8 cellular contexts compared by ENCODE assay signal in the genomic region with DNA sequence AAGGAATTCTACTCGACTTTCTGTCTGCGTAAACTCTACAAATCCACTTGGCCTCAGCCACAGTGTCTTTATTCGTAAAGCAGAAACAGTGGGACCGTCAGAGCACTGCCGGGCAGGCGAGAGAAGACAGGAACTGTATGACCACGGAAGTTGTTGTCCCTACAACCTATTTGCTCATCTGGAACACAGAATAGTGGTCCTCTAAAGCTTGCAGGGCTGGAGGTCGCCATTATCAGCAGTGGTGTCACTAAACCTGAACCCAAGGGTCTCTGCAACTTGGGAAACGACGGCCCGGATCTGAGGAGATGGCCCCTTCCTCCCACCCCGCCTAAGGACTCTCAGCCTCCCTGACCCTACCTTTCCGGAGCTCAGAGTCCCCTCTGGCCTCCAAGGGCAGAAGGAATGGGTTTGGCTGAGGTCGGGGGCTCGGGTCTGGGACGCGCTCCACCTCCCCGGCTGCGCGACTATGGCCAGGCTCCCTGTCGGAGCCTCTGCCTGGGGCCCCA. TPM values are rescaled to one million over a fixed set of nuclear protein-coding genes. Genes with fewer than 3 reads are reported as not detected.
DNase-seq lines count a peak whose midpoint lies in the region; ATAC-seq and TF ChIP-seq lines count a peak whose summit lies in the region.

No MANE protein-coding gene starts in this region.

- H3K9ac ChIP-seq in rectal smooth muscle tissue (ENCODE audit: low read length) = peak overlapping the region; percentile 99

- peaks cover 48% of the 10 kb centered on the region for H3K4me1 Mint-ChIP-seq in activated T-helper 1 cell treated with anti-CD3 and anti-CD28 coated beads, Interleukin-12 subunit alpha, Interleukin-12 subunit beta, Interleukin-2, Interleukin-4 antibody, amounts not matched to agents 30 ng/mL and 10 ng/mL and 1 ng/mL, durations not matched to agents 14 hours and 24 hours and 36 hours (ENCODE audit: low read depth)

- peaks cover 35% of the 10 kb centered on the region for H3K36me3 Mint-ChIP-seq in activated T-helper 1 cell treated with anti-CD3 and anti-CD28 coated beads, Interleukin-12 subunit alpha, Interleukin-12 subunit beta, Interleukin-2, Interleukin-4 antibody, amounts not matched to agents 30 ng/mL and 10 ng/mL and 1 ng/mL, durations not matched to agents 14 hours and 24 hours and 36 hours (ENCODE audit: low read depth)

- H3K27me3 Mint-ChIP-seq in activated T-helper 1 cell treated with anti-CD3 and anti-CD28 coated beads, Interleukin-12 subunit alpha, Interleukin-12 subunit beta, Interleukin-2, Interleukin-4 antibody, amounts not matched to agents 30 ng/mL and 10 ng/mL and 1 ng/mL, durations not matched to agents 14 hours and 24 hours and 36 hours (ENCODE audit: insufficient read depth) = no peaks in the 10 kb centered on the region

- WGBS in heart left ventricle, 4 donors = 1 to 2% (median 1%) methylated on average over 17 to 21 of the region's 21 CpGs

- in situ Hi-C loops in G401 (cut with HindIII; ENCODE audit: low sequenced_read_pairs) = no loop called here

- H3K27me3 ChIP-seq in heart left ventricle = no peaks in the 10 kb centered on the region
- H3K27me3 ChIP-seq in rectal smooth muscle tissue (ENCODE audit: control insufficient read depth, insufficient read depth, low read length) = no peaks in the 10 kb centered on the region

- no peaks in the 10 kb centered on the region for H3K9me3 Mint-ChIP-seq in activated T-helper 1 cell treated with anti-CD3 and anti-CD28 coated beads, Interleukin-12 subunit alpha, Interleukin-12 subunit beta, Interleukin-2, Interleukin-4 antibody, amounts not matched to agents 30 ng/mL and 10 ng/mL and 1 ng/mL, durations not matched to agents 14 hours and 24 hours and 36 hours

- peaks cover 0 to 13% (median 4%) of the 10 kb centered on the region in 9 donors for H3K36me3 ChIP-seq in heart left ventricle
- H3K36me3 ChIP-seq in rectal smooth muscle tissue (ENCODE audit: control insufficient read depth, insufficient read depth, low read length) = peaks cover 5% of the 10 kb centered on the region

- peak overlapping the region; percentile 99 for H3K4me3 Mint-ChIP-seq in activated T-helper 1 cell treated with anti-CD3 and anti-CD28 coated beads, Interleukin-12 subunit alpha, Interleukin-12 subunit beta, Interleukin-2, Interleukin-4 antibody, amounts not matched to agents 30 ng/mL and 10 ng/mL and 1 ng/mL, durations not matched to agents 14 hours and 24 hours and 36 hours

- H3K27ac Mint-ChIP-seq in activated T-helper 1 cell treated with anti-CD3 and anti-CD28 coated beads, Interleukin-12 subunit alpha, Interleukin-12 subunit beta, Interleukin-2, Interleukin-4 antibody, amounts not matched to agents 30 ng/mL and 10 ng/mL and 1 ng/mL, durations not matched to agents 14 hours and 24 hours and 36 hours = peak overlapping the region; percentile 95

- TF ChIP-seq CTCF in heart left ventricle (IDR thresholded peaks at IDR 0.05) = no peak

- H3K4me3 ChIP-seq in heart left ventricle (peak overlapping the region; percentile 68 to 100 (median 90)), rectal smooth muscle tissue (ENCODE audit: low read length) (peak overlapping the region; percentile 99)

- DNase-seq in G401 (ENCODE audit: low spot score) (peak; percentile 32), heart left ventricle (no peak), mesenteric fat pad (ENCODE audit: low spot score) (no peak), NCI-H2171 treated with DMSO at 0.1 percent for 48 hours (lab: John Stamatoyannopoulos, UW) (no peak)
- DNase-seq in activated T-helper 1 cell treated with anti-CD3 and anti-CD28 coated beads, Interleukin-12 subunit alpha, Interleukin-12 subunit beta, Interleukin-2, Interleukin-4 antibody, amounts not matched to agents 30 ng/mL and 10 ng/mL and 1 ng/mL, durations not matched to agents 14 hours and 24 hours and 36 hours (ENCODE audit: low spot score) = peak; percentile 2
- no peak for DNase-seq in stimulated activated naive CD4-positive, alpha-beta T cell (lab: John Stamatoyannopoulos, UW)

- intact Hi-C loops in activated T-helper 1 cell treated with anti-CD3 and anti-CD28 coated beads, Interleukin-12 subunit alpha, Interleukin-12 subunit beta, Interleukin-2, Interleukin-4 antibody, amounts not matched to agents 30 ng/mL and 10 ng/mL and 1 ng/mL, durations not matched to agents 14 hours and 24 hours and 36 hours (cut with micrococcal nuclease) = loop anchor here (1.0 to 5.0 kb wide), 6 partner anchors 53 to 975 kb away; partner anchors contain the start of genes RCC1L and TMEM120A
- intact Hi-C loops in heart left ventricle (cut with DNase I) = loop anchor here in 2 of 10 donors (5.0 to 10.0 kb wide), 2 partner anchors 55 to 87 kb away; partner anchors contain the start of gene TMEM120A (in 1 of the 2)

- H3K9me3 ChIP-seq in heart left ventricle = no peaks in the 10 kb centered on the region

- ATAC-seq in HG03064 (IDR thresholded peaks at IDR 0.05; ENCODE audit: low read depth, unreplicated experiment) = peak; percentile 4
- peak in 2 of 4 donors; percentile 1 to 65 for ATAC-seq in heart left ventricle

- TF ChIP-seq POLR2A in heart left ventricle (IDR thresholded peaks at IDR 0.05) = no peak

- H3K27ac ChIP-seq in heart left ventricle (peak overlapping the region; percentile 80 to 98 (median 94)), rectal smooth muscle tissue (ENCODE audit: low read depth, low read length) (peak overlapping the region; percentile 95)

- H3K4me1 ChIP-seq in heart left ventricle (peaks cover 0 to 52% (median 27%) of the 10 kb centered on the region in 12 donors), rectal smooth muscle tissue (ENCODE audit: control insufficient read depth, insufficient read depth, low read length) (peaks cover 5% of the 10 kb centered on the region)

RNA-seq across cellular contexts. Expression of gene STYXL1, which starts 0.4 kb away (rescaled TPM):
- 61.7 TPM in 2 replicates for total RNA-seq in G401 (2014; rRNA removed; shearing (Covaris generic))
- 35.3 and 38.7 TPM in 2 replicates for total RNA-seq in activated T-helper 1 cell treated with anti-CD3 and anti-CD28 coated beads, Interleukin-12 subunit alpha, Interleukin-12 subunit beta, Interleukin-2, Interleukin-4 antibody, amounts not matched to agents 30 ng/mL and 10 ng/mL and 1 ng/mL, durations not matched to agents 14 hours and 24 hours and 36 hours
- total RNA-seq in heart left ventricle (10 to 100 TPM in 8 of 9 donors, 1 to 10 TPM in 1; 7.9 to 26.8 (median 16.1) TPM), mesenteric fat pad (9.7 TPM)
- 10 to 100 TPM; 43.1 to 44.3 TPM for polyA plus RNA-seq in heart left ventricle

RNA-seq across cellular contexts. Expression of gene MDH2, which starts 0.5 kb away (rescaled TPM):
- total RNA-seq in G401 (2014; rRNA removed; shearing (Covaris generic)) = 190 and 192 TPM in 2 replicates
- 249 and 292 TPM in 2 replicates for total RNA-seq in activated T-helper 1 cell treated with anti-CD3 and anti-CD28 coated beads, Interleukin-12 subunit alpha, Interleukin-12 subunit beta, Interleukin-2, Interleukin-4 antibody, amounts not matched to agents 30 ng/mL and 10 ng/mL and 1 ng/mL, durations not matched to agents 14 hours and 24 hours and 36 hours
- total RNA-seq in heart left ventricle (100 to 1,000 TPM; 303 to 591 (median 409) TPM), mesenteric fat pad (128 TPM)
- polyA plus RNA-seq in heart left ventricle = 100 to 1,000 TPM; 140 to 251 TPM

RNA-seq across cellular contexts. Expression of gene TMEM120A, which starts 53.0 kb away (rescaled TPM):
- 18.2 and 19.6 TPM in 2 replicates for total RNA-seq in G401 (2014; rRNA removed; shearing (Covaris generic))
- total RNA-seq in activated T-helper 1 cell treated with anti-CD3 and anti-CD28 coated beads, Interleukin-12 subunit alpha, Interleukin-12 subunit beta, Interleukin-2, Interleukin-4 antibody, amounts not matched to agents 30 ng/mL and 10 ng/mL and 1 ng/mL, durations not matched to agents 14 hours and 24 hours and 36 hours = 44.3 and 49.9 TPM in 2 replicates
- 100 to 1,000 TPM in 7 of 9 donors, 10 to 100 TPM in 2; 63.8 to 181 (median 125) TPM for total RNA-seq in heart left ventricle
- polyA plus RNA-seq in heart left ventricle = 100 to 1,000 TPM; 138 to 152 TPM
- 93.8 TPM for total RNA-seq in mesenteric fat pad

Comparison
In these comparisons a context has a peak if more than half of its experiments do, and no peak if none do; other contexts are left out.
1. DNase-seq: peak in G401 (single experiment) and activated T-helper 1 cell treated with anti-CD3 and anti-CD28 coated beads, Interleukin-12 subunit alpha, Interleukin-12 subunit beta, Interleukin-2, Interleukin-4 antibody, amounts not matched to agents 30 ng/mL and 10 ng/mL and 1 ng/mL, durations not matched to agents 14 hours and 24 hours and 36 hours (single experiment); none in heart left ventricle (0 of 5), mesenteric fat pad (single experiment), stimulated activated naive CD4-positive, alpha-beta T cell (0 of 6) and NCI-H2171 treated with DMSO at 0.1 percent for 48 hours (single experiment).